Comparison of ENCODE assay signal across 8 cellular contexts in genomic region chr5:79229357-79230174, GRCh38. TPM values are rescaled to one million over a fixed set of nuclear protein-coding genes. Genes with fewer than 3 reads are reported as not detected.
DNase-seq lines count a peak whose midpoint lies in the region; ATAC-seq and FAIRE-seq lines count a peak whose summit lies in the region.

No MANE protein-coding gene starts in this region.

- DNase-seq in stimulated activated CD4-positive, alpha-beta T cell treated with anti-CD3 and anti-CD28 coated beads, Interleukin-1b, Interleukin-23, amount 100 ng/mL, for 48 hours: peak; percentile 11
- DNase-seq in stimulated activated CD4-positive, alpha-beta T cell treated with anti-CD3 and anti-CD28 coated beads, Interleukin-12 subunit alpha, Interleukin-12 subunit beta, amount 100 ng/mL, for 4 hours: no peak
- DNase-seq in T-helper 17 cell: peak in 2 of 3 donors; percentile 33 to 49
- DNase-seq in small intestine: peak; percentile 12
- no peak for DNase-seq in NCI-H748 treated with DMSO at 0.1 percent for 48 hours (lab: John Stamatoyannopoulos, UW)
- DNase-seq in effector CD8-positive, alpha-beta T cell (lab: John Stamatoyannopoulos, UW): no peak
- DNase-seq in neuronal stem cell (ENCODE audit: low spot score): no peak

- H2BK120ac ChIP-seq in neuronal stem cell (ENCODE audit: low read depth, low read length): no peak overlapping the region

- peak overlapping the region; percentile 97 for H3K27ac Mint-ChIP-seq in T-helper 17 cell

- H3K4me3 ChIP-seq in small intestine (ENCODE audit: low read depth in 1 of 2, low read length in 2 of 2) (no peak overlapping the region), neuronal stem cell (ENCODE audit: low read length in 2 of 2) (no peak overlapping the region)

- no peak overlapping the region for H4K8ac ChIP-seq in neuronal stem cell (ENCODE audit: low read depth, low read length)

- no peak overlapping the region for H3K9ac ChIP-seq in neuronal stem cell (ENCODE audit: low read depth, low read length, poor library complexity)

- H2BK15ac ChIP-seq in neuronal stem cell (ENCODE audit: low read length): no peak overlapping the region

- H3K4me2 ChIP-seq in neuronal stem cell (ENCODE audit: insufficient read depth, low read length, poor library complexity, severe bottlenecking): no peak overlapping the region

- H4K91ac ChIP-seq in neuronal stem cell (ENCODE audit: low read depth, low read length, poor library complexity): no peak overlapping the region

- ATAC-seq in HG02981 (IDR thresholded peaks at IDR 0.05; ENCODE audit: unreplicated experiment): peak; percentile 77
- ATAC-seq in T-helper 17 cell: peak; percentile 94

- no peak for FAIRE-seq in small intestine (lab: Jason Lieb, UNC)

- H3K9me3 ChIP-seq in T-helper 17 cell (ENCODE audit: control insufficient read depth, low read length, poor library complexity, severe bottlenecking) (no peaks in the 10 kb centered on the region), small intestine (ENCODE audit: control insufficient read depth, low read depth) (no peaks in the 10 kb centered on the region), neuronal stem cell (replicated peaks in 1 of 2; ENCODE audit: control insufficient read depth in 2 of 2, insufficient read depth in 1 of 2, low read depth in 1 of 2, low read length in 2 of 2) (no peaks in the 10 kb centered on the region)

- no peak overlapping the region for H3K14ac ChIP-seq in neuronal stem cell (ENCODE audit: low read length)

- H3K4me1 Mint-ChIP-seq in T-helper 17 cell: peaks cover 12% of the 10 kb centered on the region

- no peaks in the 10 kb centered on the region for H3K27me3 Mint-ChIP-seq in T-helper 17 cell

- H3K36me3 ChIP-seq in small intestine (ENCODE audit: control insufficient read depth in 2 of 2, insufficient read depth in 2 of 2, low read length in 2 of 2) (no peaks in the 10 kb centered on the region), neuronal stem cell (replicated peaks in 1 of 2; ENCODE audit: control insufficient read depth in 2 of 2, insufficient read depth in 2 of 2, low read length in 2 of 2) (no peaks in the 10 kb centered on the region)

- no peak overlapping the region for H2BK5ac ChIP-seq in neuronal stem cell (ENCODE audit: low read length)

- H3K27me3 ChIP-seq in small intestine (ENCODE audit: control insufficient read depth in 2 of 2, insufficient read depth in 2 of 2, low read length in 2 of 2) (no peaks in the 10 kb centered on the region), neuronal stem cell (ENCODE audit: control insufficient read depth in 3 of 3, insufficient read depth in 3 of 3, low read depth in 1 of 3, low read length in 3 of 3) (no peaks in the 10 kb centered on the region)

- H3K27ac ChIP-seq in small intestine (ENCODE audit: low read depth in 1 of 2, low read length in 1 of 2): no peak overlapping the region
- no peak overlapping the region for H3K27ac ChIP-seq in neuronal stem cell (replicated peaks; ENCODE audit: low read length)

- H3K4me1 ChIP-seq in small intestine (ENCODE audit: control insufficient read depth in 2 of 2, insufficient read depth in 1 of 2, low read depth in 1 of 2, low read length in 1 of 2) (no peaks in the 10 kb centered on the region), neuronal stem cell (ENCODE audit: control insufficient read depth in 2 of 2, insufficient read depth in 1 of 2, low read depth in 1 of 2, low read length in 2 of 2) (peaks cover 0 to 1% of the 10 kb centered on the region in 2 donors)

- H3K36me3 Mint-ChIP-seq in T-helper 17 cell (ENCODE audit: low read depth): no peaks in the 10 kb centered on the region

- H2AK5ac ChIP-seq in neuronal stem cell (ENCODE audit: low read depth, low read length): no peak overlapping the region

- H3K18ac ChIP-seq in neuronal stem cell (ENCODE audit: low read length): no peak overlapping the region

- H3K23ac ChIP-seq in neuronal stem cell (ENCODE audit: low read depth, low read length, poor library complexity): no peak overlapping the region

- no peak overlapping the region for H2AFZ ChIP-seq in neuronal stem cell (ENCODE audit: low read length)

- 76 to 88% (median 83%) methylated on average over 10 of the region's 10 CpGs for WGBS in small intestine, 3 donors
- WGBS in neuronal stem cell (ENCODE audit: extremely low coverage in 2 of 2, insufficient read length in 2 of 2, insufficient replicate concordance in 1 of 2), 2 donors: no CpG with 5 or more reads among the region's 10 CpGs

- H3K4me3 Mint-ChIP-seq in T-helper 17 cell: peak overlapping the region; percentile 34

- H2BK12ac ChIP-seq in neuronal stem cell (ENCODE audit: low read length): no peak overlapping the region

- no peak overlapping the region for H3K4ac ChIP-seq in neuronal stem cell (ENCODE audit: low read length)

- no peaks in the 10 kb centered on the region for H3K79me1 ChIP-seq in neuronal stem cell (ENCODE audit: low read depth, low read length)

RNA-seq across cellular contexts. Expression of gene JMY, which starts 6.4 kb away (rescaled TPM):
- 10 to 100 TPM; 60.5 to 74.3 TPM for total RNA-seq in T-helper 17 cell
- polyA plus RNA-seq in small intestine: 1 to 10 TPM; 1.6 to 3.2 (median 1.9) TPM
- 4.2 TPM for polyA plus RNA-seq in neuronal stem cell (2013, experiment 1 of 2)
- polyA plus RNA-seq in neuronal stem cell (2013, experiment 2 of 2): 4.4 TPM

Comparison
In these comparisons a context has a peak if more than half of its experiments do, and no peak if none do; other contexts are left out.
1. DNase-seq: peak in stimulated activated CD4-positive, alpha-beta T cell treated with anti-CD3 and anti-CD28 coated beads, Interleukin-1b, Interleukin-23, amount 100 ng/mL, for 48 hours (single experiment), T-helper 17 cell (2 of 3) and small intestine (single experiment); none in stimulated activated CD4-positive, alpha-beta T cell treated with anti-CD3 and anti-CD28 coated beads, Interleukin-12 subunit alpha, Interleukin-12 subunit beta, amount 100 ng/mL, for 4 hours (single experiment), NCI-H748 treated with DMSO at 0.1 percent for 48 hours (single experiment), effector CD8-positive, alpha-beta T cell (single experiment) and neuronal stem cell (single experiment).